In genomic region chr15:41840092-41840491, GRCh38 we compare ENCODE assay signal across 17 cellular contexts. TPM values are rescaled to one million over a fixed set of nuclear protein-coding genes. Genes with fewer than 3 reads are reported as not detected.
DNase-seq lines count a peak whose midpoint lies in the region; TF ChIP-seq lines count a peak whose summit lies in the region.
"Had no signal": no experiment of that assay in that cellular context is flagged by ENCODE, and none has a peak within 500 bp of the region (broad histone marks: within the 10 kb centered on the region; RNA-seq: fewer than 3 reads in every experiment).

No MANE protein-coding gene starts in this region.

- no peak for TF ChIP-seq EP300 in suprapubic skin (IDR thresholded peaks at IDR 0.05)

- peak overlapping the region; percentile 93 for H3K27ac ChIP-seq in RWPE1
- peak overlapping the region; percentile 87 for H3K27ac ChIP-seq in suprapubic skin
- H3K27ac ChIP-seq in Karpas-422 (ENCODE audit: low read length) = no peak overlapping the region
- no peak overlapping the region for H3K27ac ChIP-seq in dorsolateral prefrontal cortex
- H3K27ac ChIP-seq: 22Rv1, HL-60 had no signal

- H3K4me1 ChIP-seq in suprapubic skin (peaks cover 60% of the 10 kb centered on the region), Karpas-422 (ENCODE audit: low read length) (no peaks in the 10 kb centered on the region)

- CTCF ChIA-PET in RWPE1 (lab: Yijun Ruan, JAX) = no interaction called here

- no peak overlapping the region for H3K4me2 ChIP-seq in Karpas-422 (ENCODE audit: low read depth, low read length, poor library complexity, severe bottlenecking)

- no peaks in the 10 kb centered on the region for H3K9me3 ChIP-seq in suprapubic skin
- H3K9me3 ChIP-seq in Karpas-422 (ENCODE audit: low read length) = no peaks in the 10 kb centered on the region

- no peak for TF ChIP-seq POLR2A in suprapubic skin (IDR thresholded peaks at IDR 0.05)

- POLR2A ChIA-PET in RWPE1 (lab: Yijun Ruan, JAX; ENCODE audit: low non-redundant PET) = no interaction called here

- H3K9ac ChIP-seq in Karpas-422 (ENCODE audit: low read length) = no peak overlapping the region

- no peaks in the 10 kb centered on the region for H3K9me2 ChIP-seq in Karpas-422 (replicated peaks; ENCODE audit: insufficient read depth, low read length)

- H3K4me3 ChIP-seq in epithelial cell of esophagus (ENCODE audit: low read length) (peak overlapping the region; percentile 46), suprapubic skin (no peak overlapping the region), Karpas-422 (ENCODE audit: low read length) (no peak overlapping the region), dorsolateral prefrontal cortex (no peak overlapping the region)

- H3K36me3 ChIP-seq in suprapubic skin (peaks cover 44% of the 10 kb centered on the region), Karpas-422 (ENCODE audit: insufficient read depth, low read length) (no peaks in the 10 kb centered on the region)

- peak; percentile 11 for DNase-seq in DMS 273 (lab: John Stamatoyannopoulos, UW; ENCODE audit: unreplicated experiment)
- DNase-seq in DMS 273 treated with DMSO at 0.1 percent for 48 hours (lab: John Stamatoyannopoulos, UW) = no peak
- no peak for DNase-seq in RWPE1 (ENCODE audit: low spot score)
- no peak for DNase-seq in epithelial cell of esophagus (ENCODE audit: low read depth)
- no peak for DNase-seq in suprapubic skin (ENCODE audit: low spot score in 2 of 2)
- no peak for DNase-seq in Karpas-422
- DNase-seq in iPS-NIHi11 (ENCODE audit: low spot score) = no peak
- no peak for DNase-seq in dorsolateral prefrontal cortex
- DNase-seq: ACHN; CD8-positive, alpha-beta T cell; COR-L47; DMS53; GF-D8; HCEC 1CT had no signal

- no peaks in the 10 kb centered on the region for H4K20me1 ChIP-seq in Karpas-422 (ENCODE audit: insufficient read depth, low read depth, low read length)

- intact Hi-C loops in dorsolateral prefrontal cortex (cut with DNase I) = no loop called here

- TF ChIP-seq CTCF in RWPE1 (conservative IDR thresholded peaks at IDR 0.05; ENCODE audit: low read depth) (no peak), epithelial cell of esophagus (IDR thresholded peaks at IDR 0.05; ENCODE audit: insufficient read depth, low read depth, low read length, missing control alignments) (no peak), suprapubic skin (IDR thresholded peaks at IDR 0.05) (no peak), dorsolateral prefrontal cortex (IDR thresholded peaks at IDR 0.05 in 54 of 56, conservative IDR thresholded peaks at IDR 0.05 in 2 of 56; ENCODE audit: low read depth in 1 of 56, partially characterized antibody in 56 of 56) (no peak)

- no peak overlapping the region for H2AFZ ChIP-seq in Karpas-422 (ENCODE audit: low read length)

- H3K27me3 ChIP-seq in suprapubic skin (no peaks in the 10 kb centered on the region), Karpas-422 (ENCODE audit: low read length) (no peaks in the 10 kb centered on the region), dorsolateral prefrontal cortex (no peaks in the 10 kb centered on the region)

- no peaks in the 10 kb centered on the region for H3K79me2 ChIP-seq in Karpas-422 (ENCODE audit: low read length)

- WGBS in suprapubic skin = 64% methylated on average over 9 of the region's 10 CpGs

RNA-seq across cellular contexts. Expression of gene PLA2G4B, which starts 1.4 kb away (rescaled TPM):
- total RNA-seq in suprapubic skin (100 to 1,000 TPM in 1 of 4 donors, 10 to 100 TPM in 3; 59.7 to 195 (median 73.7) TPM), dorsolateral prefrontal cortex (10 to 100 TPM in 111 of 120 experiments, 1 to 10 TPM in 9; 5.4 to 41.6 (median 19.1) TPM)
- 2.2 and 6.1 TPM in 2 replicates for total RNA-seq in Karpas-422 (2014; rRNA removed; shearing (Covaris generic); ENCODE audit: low replicate concordance)

RNA-seq across cellular contexts. Expression of gene JMJD7, which starts 12.2 kb away (rescaled TPM):
- total RNA-seq in suprapubic skin = 10 to 100 TPM; 45.4 to 88.3 (median 60.9) TPM
- 2.8 and 9.2 TPM in 2 replicates for total RNA-seq in Karpas-422 (2014; rRNA removed; shearing (Covaris generic); ENCODE audit: low replicate concordance)
- total RNA-seq in dorsolateral prefrontal cortex = 10 to 100 TPM; 13.4 to 55.9 (median 25.6) TPM

RNA-seq across cellular contexts. Expression of gene SPTBN5, which starts 53.8 kb away (rescaled TPM):
- total RNA-seq in suprapubic skin (1 to 10 TPM; 1.3 to 3.4 (median 2.8) TPM), dorsolateral prefrontal cortex (1 to 10 TPM in 119 of 120 experiments, under 1 TPM in 1; 0.91 to 8.8 (median 3.1) TPM)
- 0.11 and 0.22 TPM in 2 replicates for total RNA-seq in Karpas-422 (2014; rRNA removed; shearing (Covaris generic); ENCODE audit: low replicate concordance)
- total RNA-seq: H4 had no signal

Comparison
In these comparisons a context has a peak if more than half of its experiments do, and no peak if none do; other contexts are left out.
1. H3K27ac ChIP-seq: peak in RWPE1 (single experiment) and suprapubic skin (single experiment); none in Karpas-422 (single experiment) and dorsolateral prefrontal cortex (0 of 59).